10 cellular contexts compared by ENCODE assay signal in the genomic region with DNA sequence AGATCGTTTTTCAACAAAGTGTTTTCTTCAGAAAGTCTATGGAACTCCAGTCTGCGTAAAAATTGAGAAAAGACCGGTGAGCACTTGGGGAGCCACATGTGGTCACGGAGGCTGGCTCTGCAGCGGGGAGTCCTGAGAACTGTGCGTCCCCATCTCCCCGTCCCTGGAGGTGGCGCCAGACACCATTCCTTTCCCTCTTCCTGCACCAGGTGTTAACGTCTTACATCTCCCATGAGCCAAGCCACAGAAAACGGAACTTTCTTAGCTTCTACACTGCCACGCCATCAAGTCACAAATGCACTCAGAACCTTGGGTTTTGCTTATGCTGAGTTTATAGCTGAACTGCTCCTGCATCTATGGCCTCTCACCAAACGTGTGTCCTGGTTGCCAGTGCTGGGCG.
A peak's percentile ranks its signal among the peaks of the same experiment; 100 is the strongest.
DNase-seq lines count a peak whose midpoint lies in the region; ATAC-seq and TF ChIP-seq lines count a peak whose summit lies in the region.
"Had no signal": no experiment of that assay in that cellular context is flagged by ENCODE, and none has a peak within 500 bp of the region (broad histone marks: within the 10 kb centered on the region; RNA-seq: fewer than 3 reads in every experiment).

No MANE protein-coding gene starts in this region.

- H3K9me3 Mint-ChIP-seq in Calu3 (ENCODE audit: low read depth, unreplicated experiment), result no peaks in the 10 kb centered on the region

- peaks cover 5% of the 10 kb centered on the region for H3K4me1 ChIP-seq in DND-41 (ENCODE audit: insufficient read depth, low read length)

- no peaks in the 10 kb centered on the region for H3K79me2 ChIP-seq in DND-41 (ENCODE audit: insufficient read depth, low read length)

- no peaks in the 10 kb centered on the region for H3K9me3 ChIP-seq in DND-41 (ENCODE audit: insufficient read depth, low read length, severe bottlenecking)
- H3K9me3 ChIP-seq in MG63, result no peaks in the 10 kb centered on the region
- H3K9me3 ChIP-seq: neutrophil had no signal

- BruUV-seq in Calu3 (replicated peaks; lab: Mats Ljungman, UMichigan), result no TSS peak

- peak overlapping the region; percentile 54; the same call in 1 of the 2 replicates for H3K27ac ChIP-seq in DND-41 (ENCODE audit: low read length)
- H3K27ac ChIP-seq: neutrophil, SK-N-MC had no signal

- CTCF ChIA-PET in Calu3 (lab: Charles Lee), result no interaction called here

- no peaks in the 10 kb centered on the region for H3K27me3 ChIP-seq in DND-41 (ENCODE audit: insufficient read depth, low read length, poor library complexity)
- no peaks in the 10 kb centered on the region for H3K27me3 ChIP-seq in MG63
- H3K27me3 ChIP-seq: neutrophil had no signal

- no peak overlapping the region for H3K27ac Mint-ChIP-seq in Calu3 (ENCODE audit: unreplicated experiment)

- H3K4me3 ChIP-seq in DND-41 (ENCODE audit: low read depth in 1 of 2, low read length in 2 of 2) (no peak overlapping the region), MG63 (no peak overlapping the region)
- H3K4me3 ChIP-seq: SK-N-MC had no signal

- DNase-seq in DND-41, result peak; percentile 75
- peak; percentile 10 for DNase-seq in MG63
- peak; percentile 19 for DNase-seq in activated T-cell treated with anti-CD3 and anti-CD28 coated beads for 1 hour (ENCODE audit: low read depth)
- peak; percentile 62 for DNase-seq in iPS DF 4.7 (ENCODE audit: extremely low read depth, low spot score)
- DNase-seq in T1000 (lab: John Stamatoyannopoulos, UW), result no peak
- no peak for DNase-seq in Calu3

- H3K4me3 Mint-ChIP-seq in Calu3 (ENCODE audit: low read depth, unreplicated experiment), result no peak overlapping the region

- H2AFZ ChIP-seq in DND-41 (ENCODE audit: low read depth, low read length), result 0 out of 2 replicates have a peak overlapping the region, but pooled peaks have one; percentile 14

- H4K20me1 ChIP-seq in DND-41 (ENCODE audit: insufficient read depth, low read length), result no peaks in the 10 kb centered on the region

- H3K36me3 Mint-ChIP-seq in Calu3 (ENCODE audit: insufficient read depth, unreplicated experiment), result no peaks in the 10 kb centered on the region

- peaks cover 62% of the 10 kb centered on the region for H3K36me3 ChIP-seq in DND-41 (ENCODE audit: insufficient read depth, low read length)
- no peaks in the 10 kb centered on the region; the same call in 1 of the 2 replicates for H3K36me3 ChIP-seq in MG63
- H3K36me3 ChIP-seq: neutrophil had no signal

- no peak overlapping the region for H3K9ac ChIP-seq in DND-41 (ENCODE audit: low read depth, low read length)

- no peaks in the 10 kb centered on the region for H3K4me1 Mint-ChIP-seq in Calu3 (ENCODE audit: low read depth, unreplicated experiment)

- H3K27me3 Mint-ChIP-seq in Calu3 (ENCODE audit: unreplicated experiment), result no peaks in the 10 kb centered on the region

- peak; percentile 83 for ATAC-seq in DND-41 (ENCODE audit: insufficient read depth, low read depth)
- peak; percentile 38 for ATAC-seq in GM19468 (IDR thresholded peaks at IDR 0.05; ENCODE audit: extremely low read depth, unreplicated experiment)
- no peak for ATAC-seq in GM21526 (IDR thresholded peaks at IDR 0.05; ENCODE audit: low FRiP score, unreplicated experiment)

- TF ChIP-seq CTCF in DND-41 (IDR thresholded peaks at IDR 0.05; ENCODE audit: borderline replicate concordance, extremely low read depth, low read length, poor library complexity, severe bottlenecking) (peak; percentile 81), Calu3 (IDR thresholded peaks at IDR 0.05; ENCODE audit: unreplicated experiment) (no peak)

- H3K4me2 ChIP-seq in DND-41 (ENCODE audit: insufficient read depth, low read length), result no peak overlapping the region

- intact Hi-C loops in Calu3 (cut with micrococcal nuclease; ENCODE audit: unreplicated experiment), result no loop called here

Comparison
In these comparisons a context has a peak if more than half of its experiments do, and no peak if none do; other contexts are left out.
1. DNase-seq: peak in DND-41 (single experiment), MG63 (single experiment), activated T-cell treated with anti-CD3 and anti-CD28 coated beads for 1 hour (single experiment) and iPS DF 4.7 (single experiment); none in T1000 (single experiment) and Calu3 (single experiment).